8 cellular contexts compared by ENCODE assay signal in genomic region chr22:17638432-17639237, GRCh38. TPM values are rescaled to one million over a fixed set of nuclear protein-coding genes. Genes with fewer than 3 reads are reported as not detected.
DNase-seq lines count a peak whose midpoint lies in the region; ATAC-seq and TF ChIP-seq lines count a peak whose summit lies in the region.

A gene with protein sequence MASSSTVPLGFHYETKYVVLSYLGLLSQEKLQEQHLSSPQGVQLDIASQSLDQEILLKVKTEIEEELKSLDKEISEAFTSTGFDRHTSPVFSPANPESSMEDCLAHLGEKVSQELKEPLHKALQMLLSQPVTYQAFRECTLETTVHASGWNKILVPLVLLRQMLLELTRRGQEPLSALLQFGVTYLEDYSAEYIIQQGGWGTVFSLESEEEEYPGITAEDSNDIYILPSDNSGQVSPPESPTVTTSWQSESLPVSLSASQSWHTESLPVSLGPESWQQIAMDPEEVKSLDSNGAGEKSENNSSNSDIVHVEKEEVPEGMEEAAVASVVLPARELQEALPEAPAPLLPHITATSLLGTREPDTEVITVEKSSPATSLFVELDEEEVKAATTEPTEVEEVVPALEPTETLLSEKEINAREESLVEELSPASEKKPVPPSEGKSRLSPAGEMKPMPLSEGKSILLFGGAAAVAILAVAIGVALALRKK (plus strand): TSS chr22:17638757. CDS start chr22:17655712, 16,955 bp downstream.

- ATAC-seq in GM19025 (IDR thresholded peaks at IDR 0.05; ENCODE audit: low read depth, unreplicated experiment) (peak; percentile 93), HG03280 (IDR thresholded peaks at IDR 0.05; ENCODE audit: unreplicated experiment) (peak; percentile 92)

- peak; percentile 81 for DNase-seq in AG10803 (ENCODE audit: low read depth)
- DNase-seq in NCI-H460 (ENCODE audit: extremely low read depth, low read depth): peak; percentile 77
- DNase-seq in activated CD4-positive, CD25-positive, alpha-beta regulatory T cell treated with anti-CD3 and anti-CD28 coated beads, Interleukin-2, amount 50 U/mL, for 72 hours: peak; percentile 90
- DNase-seq in cerebellar cortex (ENCODE audit: low spot score): peak; percentile 93
- DNase-seq in islet precursor cell: peak; percentile 96
- peak; percentile 88 for DNase-seq in stimulated activated CD4-positive, alpha-beta T cell treated with anti-CD3 and anti-CD28 coated beads, Interleukin-12 subunit alpha, Interleukin-12 subunit beta, amount 100 ng/mL, for 4 hours

- peak within 1 kb of the TSS; percentile 93 for H3K4me3 ChIP-seq in AG10803 (ENCODE audit: low read length)

- TF ChIP-seq CTCF in AG10803 (conservative IDR thresholded peaks at IDR 0.05; ENCODE audit: low read length): no peak

RNA-seq across cellular contexts. Expression of the gene that starts here (rescaled TPM):
- 58.6 and 65.4 TPM in 2 replicates for total RNA-seq in NCI-H460 (2014; rRNA removed; shearing (Covaris generic))
- 41.5 and 54.7 TPM in 2 replicates for polyA plus RNA-seq in NCI-H460 (2014; cell fraction: nucleus; rRNA removed)

Comparison
In these comparisons a context has a peak if more than half of its experiments do, and no peak if none do; other contexts are left out.
1. Peak in every context shown above with its lines: DNase-seq, ATAC-seq and H3K4me3 ChIP-seq.